Comparison of ENCODE assay signal across 26 cellular contexts in the genomic region with DNA sequence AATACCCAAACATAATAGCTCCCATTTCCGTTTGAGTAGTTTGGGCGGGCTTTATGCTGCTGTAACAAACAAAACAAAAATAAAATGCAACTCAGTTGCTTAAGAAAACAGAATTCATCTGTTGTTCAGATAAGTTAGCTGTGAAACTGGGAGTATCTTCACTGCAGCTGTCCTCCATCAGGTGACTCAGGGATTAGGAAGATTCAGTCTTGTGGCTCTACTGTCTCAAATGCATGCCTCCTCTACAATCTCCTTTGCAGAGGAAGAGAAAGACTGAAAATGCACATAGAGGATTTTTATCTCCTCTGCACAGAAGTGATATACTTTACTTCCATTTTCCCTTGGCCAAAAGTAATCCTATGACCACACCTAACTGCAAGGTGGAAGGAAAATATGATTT.
"Had no signal": no experiment of that assay in that cellular context is flagged by ENCODE, and none has a peak within 500 bp of the region (broad histone marks: within the 10 kb centered on the region; RNA-seq: fewer than 3 reads in every experiment).

No MANE protein-coding gene starts in this region.

- H3K36me3 ChIP-seq: brain microvascular endothelial cell had no signal

- H3K27me3 ChIP-seq: brain microvascular endothelial cell, dorsolateral prefrontal cortex had no signal

- H3K4me3 ChIP-seq: coronary artery, dorsolateral prefrontal cortex had no signal

- DNase-seq: activated CD4-positive, alpha-beta memory T cell treated with anti-CD3 and anti-CD28 coated beads, Interleukin-2, amount 10 ng/mL, durations not matched to agents 7 days and 5 days; activated CD4-positive, alpha-beta T cell treated with anti-CD3 and anti-CD28 coated beads for 1 hour; activated CD4-positive, alpha-beta T cell treated with anti-CD3 and anti-CD28 coated beads for 4 hours; activated CD4-positive, alpha-beta T cell treated with anti-CD3 and anti-CD28 coated beads, Interleukin-2, amount 10 ng/mL, durations not matched to agents 7 days and 5 days; activated CD4-positive, alpha-beta T cell treated with anti-CD3 and anti-CD28 coated beads, Interleukin-2, amount 50 U/mL, for 4 hours; activated CD8-positive, alpha-beta memory T cell treated with anti-CD3 and anti-CD28 coated beads, Interleukin-2, amount 50 U/mL, for 48 hours; activated effector memory CD4-positive, alpha-beta T cell treated with Interleukin-2 at 50 U/mL for 16 hours; activated gamma-delta T cell treated with Interleukin-2 at 50 U/mL for 16 hours; activated naive CD4-positive, alpha-beta T cell treated with anti-CD3 and anti-CD28 coated beads, Interleukin-2, amount 50 U/mL, for 16 hours; activated naive CD4-positive, alpha-beta T cell treated with Interleukin-2 at 50 U/mL for 16 hours; activated T-cell treated with anti-CD3 and anti-CD28 coated beads, Interleukin-2, amount 50 U/mL, for 4 hours; amniotic stem cell; anterior cingulate cortex; brain microvascular endothelial cell; dorsolateral prefrontal cortex; effector memory CD4-positive, alpha-beta T cell; endodermal cell; foreskin fibroblast; head of caudate nucleus; T-helper 17 cell had no signal

- FAIRE-seq: astrocyte, bronchial epithelial cell, frontal cortex, TTC549 had no signal

- H3K27ac ChIP-seq: brain microvascular endothelial cell, coronary artery, dorsolateral prefrontal cortex, VCaP had no signal
